Comparison of ENCODE assay signal across 8 cellular contexts in the genomic region with DNA sequence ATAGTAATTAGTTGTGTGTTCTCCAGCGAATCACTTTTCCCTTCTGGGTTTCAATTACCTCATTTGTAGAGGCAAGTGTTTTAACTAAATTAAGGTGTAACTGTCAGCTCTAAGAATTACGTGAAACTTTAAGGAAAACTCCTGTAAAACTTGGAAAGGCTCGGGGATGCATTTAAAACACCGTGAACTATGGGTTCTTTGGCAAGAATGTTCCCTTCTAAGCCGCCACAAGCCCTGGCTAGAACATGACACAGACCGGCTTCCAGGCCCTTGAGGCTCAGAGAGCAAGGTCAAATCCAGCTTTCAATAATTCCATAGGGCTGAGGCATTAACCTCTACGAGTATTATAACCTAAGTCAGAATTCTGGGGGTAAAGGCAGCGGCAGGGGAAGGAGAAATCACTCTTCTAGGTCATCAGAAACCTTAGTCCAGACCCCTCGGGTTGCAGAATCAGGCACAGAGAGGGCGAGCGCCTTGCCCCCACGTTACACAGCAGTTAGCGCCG. TPM values are rescaled to one million over a fixed set of nuclear protein-coding genes. Genes with fewer than 3 reads are reported as not detected.
DNase-seq lines count a peak whose midpoint lies in the region; ATAC-seq and TF ChIP-seq lines count a peak whose summit lies in the region.

No MANE protein-coding gene starts in this region.

- H3K27ac Mint-ChIP-seq in activated T-helper 2 cell treated with anti-CD3 and anti-CD28 coated beads, Interferon-gamma antibody, Interleukin-2, Interleukin-4, amounts not matched to agents 10 μg/mL and 5 μg/mL and 100 μg/mL, durations not matched to agents 14 hours and 24 hours and 36 hours = peak overlapping the region; percentile 83

- TF ChIP-seq CTCF in AG10803 (conservative IDR thresholded peaks at IDR 0.05; ENCODE audit: low read length) (no peak), heart right ventricle (IDR thresholded peaks at IDR 0.05) (no peak), prostate gland (IDR thresholded peaks at IDR 0.05) (no peak)

- H3K36me3 Mint-ChIP-seq in activated T-helper 2 cell treated with anti-CD3 and anti-CD28 coated beads, Interferon-gamma antibody, Interleukin-2, Interleukin-4, amounts not matched to agents 10 μg/mL and 5 μg/mL and 100 μg/mL, durations not matched to agents 14 hours and 24 hours and 36 hours (ENCODE audit: low read depth) = peaks cover 3% of the 10 kb centered on the region

- H3K9me3 Mint-ChIP-seq in activated T-helper 2 cell treated with anti-CD3 and anti-CD28 coated beads, Interferon-gamma antibody, Interleukin-2, Interleukin-4, amounts not matched to agents 10 μg/mL and 5 μg/mL and 100 μg/mL, durations not matched to agents 14 hours and 24 hours and 36 hours = no peaks in the 10 kb centered on the region

- peak overlapping the region; percentile 86 to 94 (median 90) for H3K27ac ChIP-seq in heart right ventricle
- peak overlapping the region; percentile 77 to 82 for H3K27ac ChIP-seq in prostate gland

- no peaks in the 10 kb centered on the region for H3K36me3 ChIP-seq in heart right ventricle
- no peaks in the 10 kb centered on the region for H3K36me3 ChIP-seq in prostate gland

- peak overlapping the region; percentile 78 for H3K4me3 ChIP-seq in AG10803 (ENCODE audit: low read length)
- peak overlapping the region; percentile 39 to 88 (median 82) for H3K4me3 ChIP-seq in heart right ventricle
- peak overlapping the region; percentile 54 to 59 for H3K4me3 ChIP-seq in prostate gland

- H3K27me3 ChIP-seq in heart right ventricle (no peaks in the 10 kb centered on the region), prostate gland (replicated peaks; ENCODE audit: insufficient read depth) (no peaks in the 10 kb centered on the region)

- ATAC-seq in GM18909 (IDR thresholded peaks at IDR 0.05; ENCODE audit: poor library complexity, unreplicated experiment) (peak; percentile 27), HG03460 (IDR thresholded peaks at IDR 0.05; ENCODE audit: unreplicated experiment) (peak; percentile 15), heart right ventricle (peak; percentile 32 to 72 (median 66))

- 4 to 5% methylated on average over 14 of the region's 14 CpGs for WGBS in heart right ventricle, 2 donors
- WGBS in prostate gland = 3% methylated on average over 14 of the region's 14 CpGs

- H3K27me3 Mint-ChIP-seq in activated T-helper 2 cell treated with anti-CD3 and anti-CD28 coated beads, Interferon-gamma antibody, Interleukin-2, Interleukin-4, amounts not matched to agents 10 μg/mL and 5 μg/mL and 100 μg/mL, durations not matched to agents 14 hours and 24 hours and 36 hours (ENCODE audit: low read depth) = no peaks in the 10 kb centered on the region

- DNase-seq in AG10803 (ENCODE audit: low read depth) (peak; percentile 39), heart right ventricle (peak in 1 of 2 donors; percentile 14), prostate gland (ENCODE audit: low spot score) (no peak), middle frontal gyrus (ENCODE audit: extremely low spot score, low spot score) (no peak), NCI-H2227 (lab: John Stamatoyannopoulos, UW; ENCODE audit: unreplicated experiment) (no peak)
- DNase-seq in activated T-helper 2 cell treated with anti-CD3 and anti-CD28 coated beads, Interferon-gamma antibody, Interleukin-2, Interleukin-4, amounts not matched to agents 10 μg/mL and 5 μg/mL and 100 μg/mL, durations not matched to agents 14 hours and 24 hours and 36 hours (ENCODE audit: low spot score) = no peak

- TF ChIP-seq POLR2A in prostate gland (IDR thresholded peaks at IDR 0.05) = no peak

- H3K4me3 Mint-ChIP-seq in activated T-helper 2 cell treated with anti-CD3 and anti-CD28 coated beads, Interferon-gamma antibody, Interleukin-2, Interleukin-4, amounts not matched to agents 10 μg/mL and 5 μg/mL and 100 μg/mL, durations not matched to agents 14 hours and 24 hours and 36 hours (ENCODE audit: low read depth) = peak overlapping the region; percentile 92

- peaks cover 33% of the 10 kb centered on the region for H3K4me1 Mint-ChIP-seq in activated T-helper 2 cell treated with anti-CD3 and anti-CD28 coated beads, Interferon-gamma antibody, Interleukin-2, Interleukin-4, amounts not matched to agents 10 μg/mL and 5 μg/mL and 100 μg/mL, durations not matched to agents 14 hours and 24 hours and 36 hours (ENCODE audit: low read depth)

- H3K4me1 ChIP-seq in heart right ventricle = peaks cover 6 to 38% (median 26%) of the 10 kb centered on the region in 9 donors
- H3K4me1 ChIP-seq in prostate gland (replicated peaks) = peaks cover 4% of the 10 kb centered on the region

- no peaks in the 10 kb centered on the region for H3K9me3 ChIP-seq in heart right ventricle
- no peaks in the 10 kb centered on the region for H3K9me3 ChIP-seq in prostate gland

- intact Hi-C loops in activated T-helper 2 cell treated with anti-CD3 and anti-CD28 coated beads, Interferon-gamma antibody, Interleukin-2, Interleukin-4, amounts not matched to agents 10 μg/mL and 5 μg/mL and 100 μg/mL, durations not matched to agents 14 hours and 24 hours and 36 hours (cut with micrococcal nuclease) = loop anchor here (2.0 to 10.0 kb wide), 4 partner anchors 58 to 155 kb away; a partner anchor contains a TSS
- intact Hi-C loops in heart right ventricle (cut with DNase I) (loop anchor here in 6 of 10 donors (2.0 to 10.0 kb wide), 8 partner anchors 43 to 295 kb away; no protein-coding TSS in a partner anchor), prostate gland (cut with DNase I) (loop anchor here (5.0 to 10.0 kb wide), 2 partner anchors 87 to 285 kb away; a partner anchor contains a TSS)

RNA-seq across cellular contexts. Expression of a gene that starts 0.7 kb away (rescaled TPM):
- total RNA-seq in activated T-helper 2 cell treated with anti-CD3 and anti-CD28 coated beads, Interferon-gamma antibody, Interleukin-2, Interleukin-4, amounts not matched to agents 10 μg/mL and 5 μg/mL and 100 μg/mL, durations not matched to agents 14 hours and 24 hours and 36 hours = 21.7 and 22.5 TPM in 2 replicates
- total RNA-seq in heart right ventricle (10 to 100 TPM; 36.1 to 71.6 (median 60.8) TPM), prostate gland (10 to 100 TPM; 18.1 to 21.8 TPM)
- polyA plus RNA-seq in heart right ventricle = 10 to 100 TPM in 1 of 2 donors, 1 to 10 TPM in 1; 7.5 to 19.9 TPM

Comparison
In these comparisons a context has a peak if more than half of its experiments do, and no peak if none do; other contexts are left out.
1. ATAC-seq: peak in every context shown above with its lines; median percentile 66 in heart right ventricle; 27 in GM18909; 15 in HG03460.